Comparison of ENCODE assay signal across 13 cellular contexts in the genomic region with DNA sequence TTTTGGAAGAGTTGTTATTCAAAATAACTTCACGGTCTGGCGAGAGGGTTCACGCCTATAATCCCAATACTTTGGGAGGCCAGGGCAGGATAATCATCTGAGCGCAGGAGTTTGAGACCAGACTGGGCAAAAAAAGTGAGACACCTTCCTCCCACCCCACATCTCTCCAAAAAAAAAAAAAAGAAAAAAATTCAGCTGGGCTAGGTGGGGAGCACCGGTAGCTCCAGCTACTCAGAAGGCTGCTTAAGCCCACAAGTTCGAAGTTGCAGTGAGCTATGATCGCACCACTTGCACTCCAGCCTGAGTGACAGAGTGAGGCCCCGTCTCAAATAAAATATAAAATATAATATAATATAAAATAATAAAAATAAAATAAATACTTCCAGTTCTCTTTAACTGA. TPM values are rescaled to one million over a fixed set of nuclear protein-coding genes. Genes with fewer than 3 reads are reported as not detected.
DNase-seq lines count a peak whose midpoint lies in the region; ATAC-seq and TF ChIP-seq lines count a peak whose summit lies in the region.
"Had no signal": no experiment of that assay in that cellular context is flagged by ENCODE, and none has a peak within 500 bp of the region (broad histone marks: within the 10 kb centered on the region; RNA-seq: fewer than 3 reads in every experiment).

No MANE protein-coding gene starts in this region.

- no peak for ATAC-seq in activated CD8-positive, alpha-beta T cell treated with anti-CD3 and anti-CD28 coated beads for 36 hours
- no peak for ATAC-seq in HG02678 (IDR thresholded peaks at IDR 0.05; ENCODE audit: unreplicated experiment)
- ATAC-seq in HG02623 (IDR thresholded peaks at IDR 0.05; ENCODE audit: unreplicated experiment) = no peak

- H3K27me3 Mint-ChIP-seq in activated CD8-positive, alpha-beta T cell treated with anti-CD3 and anti-CD28 coated beads for 36 hours = peaks cover 4% of the 10 kb centered on the region
- H3K27me3 Mint-ChIP-seq in nephron (ENCODE audit: low read depth) = peaks cover 4% of the 10 kb centered on the region

- peaks cover 10% of the 10 kb centered on the region for H3K4me1 ChIP-seq in DOHH2 (ENCODE audit: control insufficient read depth, low read length)
- no peaks in the 10 kb centered on the region for H3K4me1 ChIP-seq in mesenchymal stem cell (ENCODE audit: control insufficient read depth, insufficient read depth, low read depth, low read length)

- H3K4ac ChIP-seq in mesenchymal stem cell (ENCODE audit: low read depth in 1 of 2, low read length in 2 of 2) = no peak overlapping the region

- H3K36me3 Mint-ChIP-seq in activated CD8-positive, alpha-beta T cell treated with anti-CD3 and anti-CD28 coated beads for 36 hours (ENCODE audit: low read depth) = peaks cover 5% of the 10 kb centered on the region
- no peaks in the 10 kb centered on the region for H3K36me3 Mint-ChIP-seq in nephron (ENCODE audit: low read depth)

- H3K4me2 ChIP-seq in DOHH2 (ENCODE audit: low read length) (peak overlapping the region; percentile 83), mesenchymal stem cell (ENCODE audit: low read length, poor library complexity, severe bottlenecking) (no peak overlapping the region)

- POLR2A ChIA-PET in activated CD8-positive, alpha-beta T cell treated with anti-CD3 and anti-CD28 coated beads for 36 hours (lab: Charles Lee) = interaction anchor here (0.7 to 1.4 kb wide), 7 partner anchors 9 to 77 kb away, joined by 3 to 7 read pairs (median 4); a partner anchor contains a TSS

- H3K4me3 ChIP-seq in DOHH2 (ENCODE audit: low read length) = peak overlapping the region; percentile 86
- peak overlapping the region; percentile 70; the same call in 1 of the 2 replicates for H3K4me3 ChIP-seq in Jurkat, Clone E6-1 (ENCODE audit: low read length)
- H3K4me3 ChIP-seq in mesenchymal stem cell (ENCODE audit: insufficient read depth in 1 of 2, low read depth in 1 of 2, low read length in 2 of 2) = no peak overlapping the region

- CTCF ChIA-PET in activated CD8-positive, alpha-beta T cell treated with anti-CD3 and anti-CD28 coated beads for 36 hours (lab: Charles Lee) = interaction anchor here (0.9 kb wide), 1 partner anchor 130 kb away, joined by 3 read pairs; no protein-coding TSS in a partner anchor

- H3K27me3 ChIP-seq in DOHH2 (ENCODE audit: control insufficient read depth, low read length) = no peaks in the 10 kb centered on the region
- H3K27me3 ChIP-seq in mesenchymal stem cell (ENCODE audit: control insufficient read depth in 1 of 2, insufficient read depth in 1 of 2, low read length in 2 of 2) = no peaks in the 10 kb centered on the region

- H3K27ac Mint-ChIP-seq in activated CD8-positive, alpha-beta T cell treated with anti-CD3 and anti-CD28 coated beads for 36 hours = no peak overlapping the region
- peak overlapping the region in 2 of 3 experiments; percentile 90 to 97 for H3K27ac Mint-ChIP-seq in nephron

- H4K8ac ChIP-seq in mesenchymal stem cell (ENCODE audit: low read length) = no peak overlapping the region

- peaks cover 12% of the 10 kb centered on the region for H3F3A ChIP-seq in DOHH2 (ENCODE audit: control insufficient read depth, insufficient read depth)

- no peak overlapping the region for H2BK120ac ChIP-seq in mesenchymal stem cell (ENCODE audit: low read depth, low read length)

- no peak overlapping the region for H3K9ac ChIP-seq in mesenchymal stem cell (ENCODE audit: low read length)

- DNase-seq in Jurkat, Clone E6-1 (ENCODE audit: low read depth, low spot score) = no peak
- DNase-seq in activated CD8-positive, alpha-beta T cell treated with anti-CD3 and anti-CD28 coated beads for 36 hours = no peak
- no peak for DNase-seq in mesenchymal stem cell
- no peak for DNase-seq in NCI-H2171 treated with DMSO at 0.1 percent for 48 hours (lab: John Stamatoyannopoulos, UW)
- DNase-seq: NCI-H510A had no signal

- H3K9me3 ChIP-seq in DOHH2 (ENCODE audit: control insufficient read depth, insufficient read depth, low read length) (no peaks in the 10 kb centered on the region), mesenchymal stem cell (ENCODE audit: control insufficient read depth, low read length) (no peaks in the 10 kb centered on the region)
- H3K9me3 ChIP-seq: thoracic aorta had no signal

- H3K4me1 Mint-ChIP-seq in activated CD8-positive, alpha-beta T cell treated with anti-CD3 and anti-CD28 coated beads for 36 hours (ENCODE audit: low read depth) = peaks cover 7% of the 10 kb centered on the region
- peaks cover 4% of the 10 kb centered on the region for H3K4me1 Mint-ChIP-seq in nephron

- TF ChIP-seq CTCF in DOHH2 (IDR thresholded peaks at IDR 0.05; ENCODE audit: low read depth, low read length, poor library complexity, severe bottlenecking) (no peak), nephron (IDR thresholded peaks at IDR 0.05; ENCODE audit: unreplicated experiment in 3 of 3) (no peak)
- no peak for TF ChIP-seq CTCF in activated CD8-positive, alpha-beta T cell treated with anti-CD3 and anti-CD28 coated beads for 36 hours (IDR thresholded peaks at IDR 0.05)

- H3K36me3 ChIP-seq in DOHH2 (ENCODE audit: control insufficient read depth, low read length) (no peaks in the 10 kb centered on the region), mesenchymal stem cell (ENCODE audit: control insufficient read depth in 1 of 2, insufficient read depth in 2 of 2, low read depth in 1 of 2, low read length in 2 of 2) (no peaks in the 10 kb centered on the region)
- H3K36me3 ChIP-seq: thoracic aorta had no signal

- H3K79me1 ChIP-seq in mesenchymal stem cell (replicated peaks; ENCODE audit: low read length, poor library complexity, severe bottlenecking) = no peaks in the 10 kb centered on the region

- no peak overlapping the region for H2AFZ ChIP-seq in mesenchymal stem cell (ENCODE audit: low read depth, low read length)

- no peak overlapping the region for H2AK5ac ChIP-seq in mesenchymal stem cell (ENCODE audit: low read length, severe bottlenecking)

- no peaks in the 10 kb centered on the region for H3K9me3 Mint-ChIP-seq in activated CD8-positive, alpha-beta T cell treated with anti-CD3 and anti-CD28 coated beads for 36 hours
- H3K9me3 Mint-ChIP-seq in nephron = peaks cover 3% of the 10 kb centered on the region
- H3K9me3 Mint-ChIP-seq: activated naive CD4-positive, alpha-beta T cell treated with anti-CD3 and anti-CD28 coated beads for 36 hours had no signal

- H3K9me2 ChIP-seq in DOHH2 (replicated peaks; ENCODE audit: control insufficient read depth, low read length) = no peaks in the 10 kb centered on the region

- H2BK12ac ChIP-seq in mesenchymal stem cell (ENCODE audit: low read length in 2 of 2) = no peak overlapping the region

- H3K79me2 ChIP-seq in DOHH2 (ENCODE audit: control insufficient read depth, low read length) = no peaks in the 10 kb centered on the region

- H2BK5ac ChIP-seq in mesenchymal stem cell (ENCODE audit: low read depth, low read length, poor library complexity, severe bottlenecking) = no peak overlapping the region

- 86% methylated on average over 7 of the region's 8 CpGs for WGBS in mesenchymal stem cell

- H2BK15ac ChIP-seq in mesenchymal stem cell (ENCODE audit: low read depth, poor library complexity, severe bottlenecking) = no peak overlapping the region

- H4K91ac ChIP-seq in mesenchymal stem cell (ENCODE audit: low read length) = no peak overlapping the region

- H4K20me1 ChIP-seq in DOHH2 (ENCODE audit: control insufficient read depth, insufficient read depth, low read depth, low read length) = no peaks in the 10 kb centered on the region

- H3K18ac ChIP-seq in mesenchymal stem cell (ENCODE audit: low read depth in 1 of 2, low read length in 2 of 2) = no peak overlapping the region

- no peak overlapping the region for H3K14ac ChIP-seq in mesenchymal stem cell (ENCODE audit: low read length in 2 of 2)

- H3K4me3 Mint-ChIP-seq in activated CD8-positive, alpha-beta T cell treated with anti-CD3 and anti-CD28 coated beads for 36 hours = peak overlapping the region; percentile 20
- peak overlapping the region; percentile 90 to 96 (median 94) for H3K4me3 Mint-ChIP-seq in nephron

- intact Hi-C loops in activated CD8-positive, alpha-beta T cell treated with anti-CD3 and anti-CD28 coated beads for 36 hours (cut with micrococcal nuclease) = loop anchor here (10.0 kb wide), 1 partner anchor 453 kb away; no protein-coding TSS in a partner anchor

- no peak overlapping the region for H3K27ac ChIP-seq in DOHH2 (ENCODE audit: low read depth, low read length)
- no peak overlapping the region for H3K27ac ChIP-seq in mesenchymal stem cell (ENCODE audit: low read length, poor library complexity, severe bottlenecking)

- H3K23ac ChIP-seq in mesenchymal stem cell (ENCODE audit: low read length in 2 of 2) = no peak overlapping the region

RNA-seq across cellular contexts. Expression of gene OR2B2, which starts 10.4 kb away (rescaled TPM):
- polyA plus RNA-seq in Jurkat, Clone E6-1 (2012; ENCODE audit: insufficient read depth, insufficient read length) = not detected
- total RNA-seq in activated CD8-positive, alpha-beta T cell treated with anti-CD3 and anti-CD28 coated beads for 36 hours = not detected
- not detected for polyA plus RNA-seq in mesenchymal stem cell (2013, experiment 1 of 2)
- not detected for polyA plus RNA-seq in mesenchymal stem cell (2013, experiment 2 of 2)
- total RNA-seq: activated naive CD4-positive, alpha-beta T cell treated with anti-CD3 and anti-CD28 coated beads for 36 hours; endothelial cell of umbilical vein; T-helper 2 cell treated with Interferon-gamma antibody and Interleukin-4, amounts not matched to agents 100 ng/mL and 5 ng/mL, for 36 hours; thoracic aorta had no signal
- polyA plus RNA-seq: endothelial cell of umbilical vein had no signal

RNA-seq across cellular contexts. Expression of gene OR2B6, which starts 55.2 kb away (rescaled TPM):
- not detected for polyA plus RNA-seq in Jurkat, Clone E6-1 (2012; ENCODE audit: insufficient read depth, insufficient read length)
- total RNA-seq in activated CD8-positive, alpha-beta T cell treated with anti-CD3 and anti-CD28 coated beads for 36 hours = not detected
- not detected for polyA plus RNA-seq in mesenchymal stem cell (2013, experiment 1 of 2)
- polyA plus RNA-seq in mesenchymal stem cell (2013, experiment 2 of 2) = not detected
- total RNA-seq: activated naive CD4-positive, alpha-beta T cell treated with anti-CD3 and anti-CD28 coated beads for 36 hours; endothelial cell of umbilical vein; thoracic aorta had no signal
- polyA plus RNA-seq: endothelial cell of umbilical vein had no signal

Comparison
In these comparisons a context has a peak if more than half of its experiments do, and no peak if none do; other contexts are left out.
1. H3K4me3 ChIP-seq: peak in DOHH2 (single experiment) and Jurkat, Clone E6-1 (single experiment); none in mesenchymal stem cell (0 of 2).